8 cellular contexts compared by ENCODE assay signal in genomic region chr17:21452377-21453143, GRCh38.
A peak's percentile ranks its signal among the peaks of the same experiment; 100 is the strongest.
DNase-seq lines count a peak whose midpoint lies in the region; ATAC-seq and TF ChIP-seq lines count a peak whose summit lies in the region.

No MANE protein-coding gene starts in this region.

- no peaks in the 10 kb centered on the region for H3K36me3 ChIP-seq in BE2C

- H3K27me3 ChIP-seq in right cardiac atrium (ENCODE audit: control insufficient read depth, insufficient read depth) (no peaks in the 10 kb centered on the region), BE2C (no peaks in the 10 kb centered on the region)

- intact Hi-C loops in right cardiac atrium (cut with DNase I): loop anchor here in 2 of 4 donors (10.0 kb wide), 2 partner anchors 52 to 138 kb away; no protein-coding TSS in a partner anchor
- intact Hi-C loops in posterior vena cava (cut with DNase I): loop anchor here (10.0 kb wide), 2 partner anchors 62 to 328 kb away; partner anchors contain the start of gene DHRS7B (in 1 of the 2)

- H3K4me3 ChIP-seq in right cardiac atrium (ENCODE audit: low read length): peak overlapping the region; percentile 0
- no peak overlapping the region for H3K4me3 ChIP-seq in BE2C (ENCODE audit: low read depth, low read length)

- 8% methylated on average over 49 of the region's 49 CpGs for WGBS in right cardiac atrium

- peak; percentile 67 for DNase-seq in ELR (ENCODE audit: low read depth)
- DNase-seq in NCI-H82 treated with DMSO at 0.1 percent for 48 hours (lab: John Stamatoyannopoulos, UW; ENCODE audit: unreplicated experiment): peak; percentile 52
- DNase-seq in anterior cingulate cortex (lab: John Stamatoyannopoulos, UW): peak in 52 of 58 donors; percentile 15 to 72 (median 50)
- DNase-seq in right cardiac atrium: peak; percentile 67 to 87 (median 79)
- peak; percentile 82 for DNase-seq in posterior vena cava (ENCODE audit: low spot score)
- DNase-seq in BE2C: no peak

- no peaks in the 10 kb centered on the region for H3K9me3 ChIP-seq in right cardiac atrium (ENCODE audit: control insufficient read depth, low read length)
- no peaks in the 10 kb centered on the region for H3K9me3 ChIP-seq in BE2C

- ATAC-seq in right cardiac atrium (peak; percentile 71), HG03097 (IDR thresholded peaks at IDR 0.05; ENCODE audit: low FRiP score, unreplicated experiment) (no peak), HG03135 (IDR thresholded peaks at IDR 0.05; ENCODE audit: unreplicated experiment) (no peak)

- H3K4me1 ChIP-seq in right cardiac atrium (ENCODE audit: control insufficient read depth, insufficient read depth, low read length): no peaks in the 10 kb centered on the region
- H3K4me1 ChIP-seq in BE2C: no peaks in the 10 kb centered on the region

- TF ChIP-seq CTCF in BE2C (IDR thresholded peaks at IDR 0.05; ENCODE audit: low read depth, low read length): no peak

- no peak overlapping the region for H3K27ac ChIP-seq in right cardiac atrium (ENCODE audit: low read length)

Comparison
In these comparisons a context has a peak if more than half of its experiments do, and no peak if none do; other contexts are left out.
1. ATAC-seq: peak in right cardiac atrium (2 of 2); none in HG03097 (single experiment) and HG03135 (single experiment).